ENCODE assay signal across 10 cellular contexts in genomic region chr4:15677507-15677988, GRCh38. TPM values are rescaled to one million over a fixed set of nuclear protein-coding genes. Genes with fewer than 3 reads are reported as not detected.
DNase-seq lines count a peak whose midpoint lies in the region; ATAC-seq and TF ChIP-seq lines count a peak whose summit lies in the region.
"Had no signal": no experiment of that assay in that cellular context is flagged by ENCODE, and none has a peak within 500 bp of the region (broad histone marks: within the 10 kb centered on the region; RNA-seq: fewer than 3 reads in every experiment).

No MANE protein-coding gene starts in this region.

- POLR2A ChIA-PET in IMR-90 (lab: Charles Lee; ENCODE audit: unreplicated experiment): no interaction called here

- no peak overlapping the region for H2AK9ac ChIP-seq in IMR-90 (replicated peaks; ENCODE audit: low read depth, low read length, poor library complexity)

- in situ Hi-C loops in Caki2 (cut with HindIII; ENCODE audit: low pct_unique_long_range_greater_than_20kb, low sequenced_read_pairs): no loop called here
- in situ Hi-C loops in IMR-90 (cut with MboI; ENCODE audit: low sequenced_read_pairs): loop anchor here (25.0 kb wide), 1 partner anchor 665 kb away; the partner anchor contains the start of gene CPEB2

- CTCF ChIA-PET in IMR-90 (lab: Yijun Ruan, JAX): interaction anchor here (0.6 kb wide), 1 partner anchor 11 kb away, joined by 4 read pairs; no protein-coding TSS in a partner anchor

- TF ChIP-seq POLR2A in IMR-90 (IDR thresholded peaks at IDR 0.05; ENCODE audit: low read depth, low read length): no peak

- H3K4me3 ChIP-seq in IMR-90 (ENCODE audit: insufficient read depth, low read depth, low read length): no peak overlapping the region
- H3K4me3 ChIP-seq in choroid plexus epithelial cell (ENCODE audit: low read depth, low read length): no peak overlapping the region
- H3K4me3 ChIP-seq in liver (ENCODE audit: low read depth in 1 of 3, low read length in 3 of 3): no peak overlapping the region

- H4K91ac ChIP-seq in IMR-90 (ENCODE audit: insufficient read depth, low read depth, low read length): 0 out of 2 replicates have a peak overlapping the region, but pooled peaks have one; percentile 19

- no peaks in the 10 kb centered on the region for H3K36me3 ChIP-seq in IMR-90 (ENCODE audit: control insufficient read depth, insufficient read depth, low read length)
- no peaks in the 10 kb centered on the region for H3K36me3 ChIP-seq in liver (ENCODE audit: control insufficient read depth in 4 of 4, insufficient read depth in 3 of 4, low read depth in 1 of 4, low read length in 3 of 4)

- H3K4me1 ChIP-seq in IMR-90 (ENCODE audit: control insufficient read depth, insufficient read depth, low read length) (peaks cover 6% of the 10 kb centered on the region), liver (ENCODE audit: control insufficient read depth in 4 of 4, insufficient read depth in 4 of 4, low read length in 3 of 4) (peaks cover 3 to 8% (median 5%) of the 10 kb centered on the region in 4 donors)

- H3K18ac ChIP-seq in IMR-90 (ENCODE audit: low read depth, low read length): no peak overlapping the region

- DNase-seq in Caki2 (ENCODE audit: low read depth): peak; percentile 91
- peak; percentile 48 for DNase-seq in IMR-90
- DNase-seq in choroid plexus epithelial cell (ENCODE audit: low read depth): peak; percentile 60
- DNase-seq in cardiac septum (ENCODE audit: low spot score): no peak
- no peak for DNase-seq in stimulated activated naive CD4-positive, alpha-beta T cell (lab: John Stamatoyannopoulos, UW)
- no peak for DNase-seq in activated CD4-positive, CD25-positive, alpha-beta regulatory T cell treated with anti-CD3 and anti-CD28 coated beads, Interleukin-2, amount 50 U/mL, for 72 hours
- DNase-seq: NCI-H345, T1000 had no signal

- no peak for TF ChIP-seq CTCF in IMR-90 (conservative IDR thresholded peaks at IDR 0.05; ENCODE audit: low read depth, low read length)
- TF ChIP-seq CTCF in choroid plexus epithelial cell (conservative IDR thresholded peaks at IDR 0.05; ENCODE audit: low read depth, low read length): no peak
- no peak for TF ChIP-seq CTCF in liver (IDR thresholded peaks at IDR 0.05; ENCODE audit: low read depth, low read length, missing input control)

- H3K9ac ChIP-seq in IMR-90 (ENCODE audit: low read depth, low read length) (no peak overlapping the region), liver (ENCODE audit: low read depth in 1 of 2, low read length in 2 of 2) (no peak overlapping the region)

- H4K20me1 ChIP-seq in IMR-90 (ENCODE audit: insufficient read depth, low read length): no peaks in the 10 kb centered on the region

- WGBS in IMR-90 (ENCODE audit: extremely low coverage in 2 of 2, insufficient read length in 1 of 2), 2 experiments: 100% methylated on average over 1 of the region's 2 CpGs; no CpG with 5 or more reads in 1 of the 2 experiments
- WGBS in liver: 53% methylated on average over 2 of the region's 2 CpGs

- H3K4me2 ChIP-seq in IMR-90 (ENCODE audit: low read depth, low read length): peak overlapping the region; percentile 75

- peak overlapping the region in 1 of 2 experiments; percentile 71; a peak in 2 of 4 replicates for H4K8ac ChIP-seq in IMR-90 (ENCODE audit: low read depth in 2 of 2, low read length in 2 of 2)

- H3K14ac ChIP-seq in IMR-90 (replicated peaks; ENCODE audit: low read depth, low read length): peak overlapping the region; percentile 53; the same call in 1 of the 2 replicates

- H3K27ac ChIP-seq in IMR-90 (ENCODE audit: insufficient read depth, low read length) (no peak overlapping the region), liver (ENCODE audit: low read depth in 1 of 2, low read length in 2 of 2) (peak overlapping the region; percentile 49 to 77)

- H2BK20ac ChIP-seq in IMR-90 (ENCODE audit: low read depth, low read length): peak overlapping the region; percentile 37

- no peak for TF ChIP-seq RAD21 in IMR-90 (IDR thresholded peaks at IDR 0.05; ENCODE audit: low read length)
- TF ChIP-seq RAD21 in liver (IDR thresholded peaks at IDR 0.05): peak; percentile 27 to 56

- H3K27me3 ChIP-seq in IMR-90 (ENCODE audit: control insufficient read depth, insufficient read depth, low read length): no peaks in the 10 kb centered on the region
- no peaks in the 10 kb centered on the region for H3K27me3 ChIP-seq in liver (ENCODE audit: control insufficient read depth in 4 of 4, insufficient read depth in 4 of 4, low read length in 3 of 4)

- H3K56ac ChIP-seq in IMR-90 (ENCODE audit: extremely low read depth, insufficient read depth, low read length): no peak overlapping the region

- intact Hi-C loops in IMR-90 (cut with micrococcal nuclease) (no loop called here), cardiac septum (cut with DNase I) (no loop called here)

- ATAC-seq in IMR-90 (ENCODE audit: low read depth) (no peak), HG03342 (IDR thresholded peaks at IDR 0.05; ENCODE audit: unreplicated experiment) (no peak)

- peak overlapping the region; percentile 30 for H2BK120ac ChIP-seq in IMR-90 (ENCODE audit: low read depth, low read length)

- H3K23ac ChIP-seq in IMR-90 (ENCODE audit: low read depth, low read length): peak overlapping the region; percentile 58; the same call in 1 of the 2 replicates

- BruUV-seq in IMR-90 (replicated peaks; lab: Mats Ljungman, UMichigan): no TSS peak

- H2BK5ac ChIP-seq in IMR-90 (ENCODE audit: low read depth, low read length, poor library complexity, severe bottlenecking): peak overlapping the region; percentile 60

- H3K4ac ChIP-seq in IMR-90 (ENCODE audit: low read depth, low read length): peak overlapping the region; percentile 52; the same call in 1 of the 2 replicates

- 0 out of 2 replicates have a peak overlapping the region, but pooled peaks have one; percentile 37 for H2AK5ac ChIP-seq in IMR-90 (ENCODE audit: low read depth, low read length)

- H3K79me1 ChIP-seq in IMR-90 (ENCODE audit: low read depth in 1 of 2, low read length in 2 of 2): peaks cover 7 to 31% of the 10 kb centered on the region in 2 experiments

- peaks cover 7% of the 10 kb centered on the region for H3K9me1 ChIP-seq in IMR-90 (ENCODE audit: insufficient read depth, low read length)

- no peak overlapping the region for H2AFZ ChIP-seq in IMR-90 (replicated peaks; ENCODE audit: low read length, poor library complexity)

- no peaks in the 10 kb centered on the region for H3K9me3 ChIP-seq in IMR-90 (ENCODE audit: control insufficient read depth, insufficient read depth, low read length)
- H3K9me3 ChIP-seq in liver (ENCODE audit: control insufficient read depth in 4 of 4, low read length in 3 of 4): no peaks in the 10 kb centered on the region

- dilution Hi-C loops in IMR-90 (cut with HindIII; ENCODE audit: low sequenced_read_pairs, unreplicated experiment): no loop called here

- no peak overlapping the region; the same call in 2 of the 3 replicates for H2BK15ac ChIP-seq in IMR-90 (ENCODE audit: low read depth, low read length)

- H4K5ac ChIP-seq in IMR-90 (ENCODE audit: low read depth, low read length): no peak overlapping the region; the same call in 1 of the 2 replicates

TF ChIP-seq in IMR-90, 13 proteins besides CTCF, POLR2A, EP300 and RAD21 (continues in another document):
- TF ChIP-seq USF2 (IDR thresholded peaks at IDR 0.05; ENCODE audit: low read depth, low read length) (no peak), RFX5 (IDR thresholded peaks at IDR 0.05; ENCODE audit: low read depth, low read length) (no peak), CEBPB (IDR thresholded peaks at IDR 0.05; ENCODE audit: low read depth, low read length) (no peak)

TF ChIP-seq in liver, 16 proteins besides CTCF, POLR2A, EP300 and RAD21 (continues in another document):
- TF ChIP-seq MAX (IDR thresholded peaks at IDR 0.05) (no peak), ATF3 (IDR thresholded peaks at IDR 0.05) (no peak), RXRA (IDR thresholded peaks at IDR 0.05) (peak; percentile 37 to 47)

RNA-seq across cellular contexts. Expression of gene FAM200B, which starts 4.1 kb away (rescaled TPM):
- total RNA-seq in Caki2 (2014; rRNA removed; shearing (Covaris generic); ENCODE audit: low replicate concordance): 38.7 and 47.7 TPM in 2 replicates
- total RNA-seq in IMR-90 (2012; rRNA removed) (16.7 and 20.6 TPM in 2 replicates), liver (10 to 100 TPM; 11.8 to 17.0 TPM), cardiac septum (21.6 TPM)
- polyA plus RNA-seq in IMR-90 (2012; rRNA removed) (17.3 and 18.5 TPM in 2 replicates), liver (10 to 100 TPM; 16.8 to 45.7 TPM)
- polyA plus RNA-seq in IMR-90 (2012; cell fraction: cytosol; rRNA removed): 14.6 and 28.6 TPM in 2 replicates
- polyA plus RNA-seq in IMR-90 (2012; cell fraction: nucleus; rRNA removed; ENCODE audit: low replicate concordance): 5.2 and 23.8 TPM in 2 replicates

RNA-seq across cellular contexts. Expression of gene FBXL5, which starts 22.4 kb away (rescaled TPM):
- total RNA-seq in Caki2 (2014; rRNA removed; shearing (Covaris generic); ENCODE audit: low replicate concordance): 28.5 and 34.8 TPM in 2 replicates
- total RNA-seq in IMR-90 (2012; rRNA removed) (62.6 and 91.9 TPM in 2 replicates), liver (10 to 100 TPM; 42.6 to 79.7 TPM), cardiac septum (60.9 TPM)
- polyA plus RNA-seq in IMR-90 (2012; rRNA removed) (18.6 and 20.3 TPM in 2 replicates), liver (10 to 100 TPM; 24.5 to 26.4 TPM)
- 4.1 and 4.9 TPM in 2 replicates for polyA plus RNA-seq in IMR-90 (2012; cell fraction: cytosol; rRNA removed)
- 2.4 and 21.9 TPM in 2 replicates for polyA plus RNA-seq in IMR-90 (2012; cell fraction: nucleus; rRNA removed; ENCODE audit: low replicate concordance)

RNA-seq across cellular contexts. Expression of gene BST1, which starts 25.3 kb away (rescaled TPM):
- 0.41 and 1.0 TPM in 2 replicates for total RNA-seq in Caki2 (2014; rRNA removed; shearing (Covaris generic); ENCODE audit: low replicate concordance)
- 5.3 and 6.6 TPM in 2 replicates for total RNA-seq in IMR-90 (2012; rRNA removed)
- polyA plus RNA-seq in IMR-90 (2012; rRNA removed): 11.1 and 11.9 TPM in 2 replicates
- 10.6 and 10.7 TPM in 2 replicates for polyA plus RNA-seq in IMR-90 (2012; cell fraction: cytosol; rRNA removed)
- polyA plus RNA-seq in IMR-90 (2012; cell fraction: nucleus; rRNA removed; ENCODE audit: low replicate concordance): 2.2 and 4.7 TPM in 2 replicates
- total RNA-seq in liver: 10 to 100 TPM in 1 of 2 donors, 1 to 10 TPM in 1; 7.7 to 12.1 TPM
- polyA plus RNA-seq in liver: 10 to 100 TPM in 1 of 2 donors, 1 to 10 TPM in 1; 3.7 to 13.2 TPM
- total RNA-seq in cardiac septum: 2.5 TPM

Comparison
In these comparisons a context has a peak if more than half of its experiments do, and no peak if none do; other contexts are left out.
1. DNase-seq: peak in Caki2 (single experiment), IMR-90 (single experiment) and choroid plexus epithelial cell (single experiment); none in cardiac septum (single experiment), stimulated activated naive CD4-positive, alpha-beta T cell (0 of 6) and activated CD4-positive, CD25-positive, alpha-beta regulatory T cell treated with anti-CD3 and anti-CD28 coated beads, Interleukin-2, amount 50 U/mL, for 72 hours (single experiment).